ENCODE assay signal across 17 cellular contexts in the genomic region with DNA sequence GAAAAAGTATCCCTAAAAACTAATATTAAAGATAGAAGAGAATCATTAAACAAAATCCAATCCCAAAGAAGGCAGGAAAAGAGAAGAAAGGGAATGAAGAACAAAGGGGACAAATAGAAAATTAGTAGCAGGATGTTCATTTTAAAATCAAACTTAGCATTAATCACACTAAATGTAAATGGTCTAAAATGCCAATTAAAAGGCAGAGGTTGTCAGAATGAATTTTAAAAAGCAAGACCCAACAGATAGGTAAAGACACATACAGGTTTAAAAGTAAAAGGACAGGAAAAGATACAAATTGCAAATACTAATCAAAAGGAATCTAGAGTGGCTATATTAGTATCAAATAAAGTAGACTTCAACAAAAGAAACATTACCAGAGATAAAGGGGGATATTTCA. TPM values are rescaled to one million over a fixed set of nuclear protein-coding genes. Genes with fewer than 3 reads are reported as not detected.
DNase-seq lines count a peak whose midpoint lies in the region; ATAC-seq, FAIRE-seq and TF ChIP-seq lines count a peak whose summit lies in the region.
"Had no signal": no experiment of that assay in that cellular context is flagged by ENCODE, and none has a peak within 500 bp of the region (broad histone marks: within the 10 kb centered on the region; RNA-seq: fewer than 3 reads in every experiment).

No MANE protein-coding gene starts in this region.

- H3K27ac Mint-ChIP-seq in endodermal cell = no peak overlapping the region
- H3K27ac Mint-ChIP-seq in activated CD4-positive, alpha-beta memory T cell treated with anti-CD3 and anti-CD28 coated beads for 36 hours = no peak overlapping the region
- H3K27ac Mint-ChIP-seq in effector memory CD8-positive, alpha-beta T cell = no peak overlapping the region
- H3K27ac Mint-ChIP-seq: CD8-positive, alpha-beta T cell; GM23338; H9 had no signal

- H3K4me2 ChIP-seq in A549 (no peak overlapping the region), HCT116 (ENCODE audit: low read length) (no peak overlapping the region), GM12878 (ENCODE audit: control insufficient read depth, insufficient read depth) (no peak overlapping the region)
- H3K4me2 ChIP-seq: GM23338 had no signal

- TF ChIP-seq POLR2A in A549 (IDR thresholded peaks at IDR 0.05; ENCODE audit: low read length) = no peak
- no peak for TF ChIP-seq POLR2A in HCT116 (IDR thresholded peaks at IDR 0.05; ENCODE audit: borderline replicate concordance, extremely low read depth, insufficient read depth, insufficient read length)
- TF ChIP-seq POLR2A in GM12878 (IDR thresholded peaks at IDR 0.05; ENCODE audit: low read depth, low read length) = no peak
- no peak for TF ChIP-seq POLR2A in GM12891 (IDR thresholded peaks at IDR 0.05; ENCODE audit: low read depth, low read length)

- ATAC-seq in A549 = no peak
- no peak for ATAC-seq in HCT116
- no peak for ATAC-seq in GM12878
- no peak for ATAC-seq in effector memory CD8-positive, alpha-beta T cell (replicated peaks)
- ATAC-seq: CD8-positive, alpha-beta T cell; GM23338 had no signal

- H3K4me3 Mint-ChIP-seq in endodermal cell = no peak overlapping the region
- no peak overlapping the region for H3K4me3 Mint-ChIP-seq in activated CD4-positive, alpha-beta memory T cell treated with anti-CD3 and anti-CD28 coated beads for 36 hours
- no peak overlapping the region for H3K4me3 Mint-ChIP-seq in effector memory CD8-positive, alpha-beta T cell
- H3K4me3 Mint-ChIP-seq: CD8-positive, alpha-beta T cell; GM23338; H9 had no signal

- no peak overlapping the region for H3K4me3 ChIP-seq in A549
- H3K4me3 ChIP-seq in HCT116 (replicated peaks in 1 of 2; ENCODE audit: low read depth in 1 of 2, low read length in 2 of 2) = no peak overlapping the region
- H3K4me3 ChIP-seq in GM12878 = no peak overlapping the region
- H3K4me3 ChIP-seq in endodermal cell (ENCODE audit: low read length) = peak overlapping the region; percentile 50
- H3K4me3 ChIP-seq: GM23338 had no signal

- H3K79me2 ChIP-seq in HCT116 (ENCODE audit: insufficient read depth, low read length) (peaks cover 100% of the 10 kb centered on the region), GM12878 (ENCODE audit: control insufficient read depth, insufficient read depth, low read length) (peaks cover 92% of the 10 kb centered on the region)

- in situ Hi-C loops in GM12878 (cut with MboI) = no loop called here

- H3K36me3 ChIP-seq in HCT116 (ENCODE audit: control insufficient read depth in 1 of 2, insufficient read depth in 2 of 2, low read length in 2 of 2) = peaks cover 0 to 16% of the 10 kb centered on the region in 2 experiments; a peak in 1 of 4 replicates
- peaks cover 0 to 3% of the 10 kb centered on the region in 2 experiments; a peak in 1 of 4 replicates for H3K36me3 ChIP-seq in GM12878 (ENCODE audit: control insufficient read depth in 2 of 2, insufficient read depth in 2 of 2, low read length in 1 of 2)
- H3K36me3 ChIP-seq in endodermal cell (ENCODE audit: control insufficient read depth, insufficient read depth, low read length) = peaks cover 49% of the 10 kb centered on the region

- H3K36me3 Mint-ChIP-seq in endodermal cell (ENCODE audit: low read depth) = peaks cover 38% of the 10 kb centered on the region
- H3K36me3 Mint-ChIP-seq in activated CD4-positive, alpha-beta memory T cell treated with anti-CD3 and anti-CD28 coated beads for 36 hours = peaks cover 60% of the 10 kb centered on the region
- peaks cover 8% of the 10 kb centered on the region for H3K36me3 Mint-ChIP-seq in effector memory CD8-positive, alpha-beta T cell (ENCODE audit: insufficient read depth)

- RAD21 ChIA-PET in HCT116 (lab: Charles Lee; ENCODE audit: low non-redundant PET in 1 of 2, low total read pairs in 2 of 2, uncharacterized antibody in 2 of 2, unreplicated experiment in 2 of 2) = no interaction called here
- RAD21 ChIA-PET in GM12878 (lab: Charles Lee; ENCODE audit: unreplicated experiment) = interaction anchor here (1.1 to 3.1 kb wide), 2 partner anchors 32 to 47 kb away, joined by 3 to 10 read pairs; no protein-coding TSS in a partner anchor

- intact Hi-C loops in HCT116 (cut with micrococcal nuclease) = no loop called here
- intact Hi-C loops in GM12878 (cut with micrococcal nuclease; ENCODE audit: unreplicated experiment) = no loop called here
- intact Hi-C loops in activated CD4-positive, alpha-beta memory T cell treated with anti-CD3 and anti-CD28 coated beads for 36 hours (cut with micrococcal nuclease) = no loop called here

- peak; percentile 78 for FAIRE-seq in A549 (lab: Jason Lieb, UNC)
- FAIRE-seq in GM12878 (lab: Jason Lieb, UNC) = no peak
- no peak for FAIRE-seq in GM12891 (lab: Jason Lieb, UNC)
- FAIRE-seq: G401.6 had no signal

- H3K9ac ChIP-seq in HCT116 (ENCODE audit: low read length) (no peak overlapping the region), GM12878 (ENCODE audit: control insufficient read depth, insufficient read depth, low read length) (no peak overlapping the region), endodermal cell (ENCODE audit: extremely low read depth, low read length, poor library complexity, severe bottlenecking) (no peak overlapping the region)

- no peaks in the 10 kb centered on the region for H3K9me2 ChIP-seq in HCT116 (ENCODE audit: insufficient read depth)

- H3K27me3 ChIP-seq in HCT116 (ENCODE audit: insufficient read depth, low read length) (no peaks in the 10 kb centered on the region), GM12878 (replicated peaks in 1 of 2; ENCODE audit: control insufficient read depth in 2 of 2, insufficient read depth in 2 of 2, low read length in 1 of 2) (no peaks in the 10 kb centered on the region), endodermal cell (ENCODE audit: control insufficient read depth, insufficient read depth, low read length, poor library complexity, severe bottlenecking) (no peaks in the 10 kb centered on the region)

- H2AFZ ChIP-seq in HCT116 (ENCODE audit: low read depth, low read length, poor library complexity, severe bottlenecking) = no peak overlapping the region
- H2AFZ ChIP-seq in GM12878 (ENCODE audit: control insufficient read depth, low read depth, low read length) = no peak overlapping the region
- H2AFZ ChIP-seq: GM23338 had no signal

- no peak for TF ChIP-seq RAD21 in A549 (conservative IDR thresholded peaks at IDR 0.05 in 1 of 2, IDR thresholded peaks at IDR 0.05 in 1 of 2)
- TF ChIP-seq RAD21 in HCT116 (IDR thresholded peaks at IDR 0.05; ENCODE audit: low read depth) = no peak
- no peak for TF ChIP-seq RAD21 in GM12878 (IDR thresholded peaks at IDR 0.05; ENCODE audit: insufficient read depth, low read depth, low read length)

- H3K9me3 ChIP-seq in A549 (peaks cover 33% of the 10 kb centered on the region), HCT116 (ENCODE audit: control insufficient read depth in 1 of 2, insufficient read depth in 1 of 2, low read depth in 1 of 2, low read length in 2 of 2) (peaks cover 12 to 23% of the 10 kb centered on the region in 2 experiments; a peak in 3 of 4 replicates), GM12878 (replicated peaks; ENCODE audit: control insufficient read depth, insufficient read depth, low read length) (peaks cover 37% of the 10 kb centered on the region), endodermal cell (ENCODE audit: control insufficient read depth, low read length) (peaks cover 77% of the 10 kb centered on the region)

- SMC1A ChIA-PET in GM12878 (lab: Charles Lee; ENCODE audit: uncharacterized antibody, unreplicated experiment) = interaction anchor here (0.6 to 4.4 kb wide), 3 partner anchors 13 to 82 kb away, joined by 3 to 17 read pairs (median 4); no protein-coding TSS in a partner anchor

- 0 out of 2 replicates have a peak, but pooled peaks cover 5% of the 10 kb centered on the region for H4K20me1 ChIP-seq in HCT116 (ENCODE audit: insufficient read depth)
- H4K20me1 ChIP-seq in GM12878 (ENCODE audit: control insufficient read depth, insufficient read depth) = peaks cover 3% of the 10 kb centered on the region; the same call in 1 of the 2 replicates

- CTCF ChIA-PET in A549 (lab: Yijun Ruan, JAX) (interaction anchor here (1.5 kb wide), 1 partner anchor 13 kb away, joined by 4 read pairs; a partner anchor contains a TSS), HCT116 (lab: Charles Lee) (no interaction called here), GM12878 (lab: Yijun Ruan, JAX) (interaction anchor here (1.0 kb wide), 1 partner anchor 9 kb away, joined by 3 read pairs; no protein-coding TSS in a partner anchor)
- CTCF ChIA-PET in activated CD4-positive, alpha-beta memory T cell treated with anti-CD3 and anti-CD28 coated beads for 36 hours (lab: Charles Lee) = interaction anchor here (1.5 kb wide), 1 partner anchor 11 kb away, joined by 5 read pairs; no protein-coding TSS in a partner anchor

- POLR2A ChIA-PET in A549 (lab: Yijun Ruan, JAX) (no interaction called here), HCT116 (lab: Charles Lee) (no interaction called here), GM12878 (lab: Charles Lee) (interaction anchor here (0.8 kb wide), 1 partner anchor 31 kb away, joined by 3 read pairs; no protein-coding TSS in a partner anchor)
- POLR2A ChIA-PET in activated CD4-positive, alpha-beta memory T cell treated with anti-CD3 and anti-CD28 coated beads for 36 hours (lab: Charles Lee) = interaction anchor here (0.7 kb wide), 1 partner anchor 13 kb away, joined by 3 read pairs; a partner anchor contains a TSS

- no peaks in the 10 kb centered on the region for H3K27me3 Mint-ChIP-seq in endodermal cell (ENCODE audit: insufficient read depth)
- no peaks in the 10 kb centered on the region for H3K27me3 Mint-ChIP-seq in activated CD4-positive, alpha-beta memory T cell treated with anti-CD3 and anti-CD28 coated beads for 36 hours
- H3K27me3 Mint-ChIP-seq in effector memory CD8-positive, alpha-beta T cell = no peaks in the 10 kb centered on the region
- H3K27me3 Mint-ChIP-seq: CD4-positive, CD25-positive, alpha-beta regulatory T cell had no signal

- TF ChIP-seq EP300 in A549 (IDR thresholded peaks at IDR 0.05) = no peak
- TF ChIP-seq EP300 in GM12878 (IDR thresholded peaks at IDR 0.05; ENCODE audit: borderline replicate concordance in 1 of 2, control insufficient read depth in 1 of 2, low read depth in 2 of 2, low read length in 2 of 2) = no peak

- H3K27ac ChIP-seq in A549 = no peak overlapping the region
- no peak overlapping the region for H3K27ac ChIP-seq in HCT116 (ENCODE audit: low read depth, low read length)
- H3K27ac ChIP-seq in GM12878 (ENCODE audit: control insufficient read depth, insufficient read depth) = no peak overlapping the region
- H3K27ac ChIP-seq in endodermal cell (ENCODE audit: low read depth, low read length) = no peak overlapping the region
- H3K27ac ChIP-seq: C4-2B had no signal

- TF ChIP-seq CTCF in A549 (IDR thresholded peaks at IDR 0.05) = no peak
- TF ChIP-seq CTCF in HCT116 (IDR thresholded peaks at IDR 0.05 in 2 of 3, conservative IDR thresholded peaks at IDR 0.05 in 1 of 3; ENCODE audit: borderline replicate concordance in 1 of 3, insufficient read depth in 1 of 3, low read depth in 2 of 3, low read length in 2 of 3) = no peak
- TF ChIP-seq CTCF in GM12878 (IDR thresholded peaks at IDR 0.05 in 2 of 3, conservative IDR thresholded peaks at IDR 0.05 in 1 of 3; ENCODE audit: control insufficient read depth in 2 of 3, extremely low read depth in 1 of 3, insufficient read depth in 1 of 3, low read depth in 3 of 3, low read length in 3 of 3) = no peak
- no peak for TF ChIP-seq CTCF in endodermal cell (conservative IDR thresholded peaks at IDR 0.05)

- H3K9me3 Mint-ChIP-seq in endodermal cell = peaks cover 45% of the 10 kb centered on the region
- peaks cover 56% of the 10 kb centered on the region for H3K9me3 Mint-ChIP-seq in activated CD4-positive, alpha-beta memory T cell treated with anti-CD3 and anti-CD28 coated beads for 36 hours
- peaks cover 0 to 10% of the 10 kb centered on the region in 2 donors for H3K9me3 Mint-ChIP-seq in effector memory CD8-positive, alpha-beta T cell

- no TSS peak for BruUV-seq in HCT116 (replicated peaks; lab: Mats Ljungman, UMichigan)
- BruUV-seq in GM12878 (replicated peaks; lab: Mats Ljungman, UMichigan) = no TSS peak

- H3K4me1 ChIP-seq in A549 = no peaks in the 10 kb centered on the region
- H3K4me1 ChIP-seq in HCT116 (ENCODE audit: control insufficient read depth in 1 of 2, insufficient read depth in 2 of 2, low read length in 2 of 2) = no peaks in the 10 kb centered on the region
- peaks cover 27% of the 10 kb centered on the region for H3K4me1 ChIP-seq in GM12878 (ENCODE audit: control insufficient read depth, insufficient read depth, low read length)
- no peaks in the 10 kb centered on the region for H3K4me1 ChIP-seq in endodermal cell (ENCODE audit: control insufficient read depth, insufficient read depth, low read length)
- H3K4me1 ChIP-seq: Caco-2 had no signal

- no peaks in the 10 kb centered on the region for H3K4me1 Mint-ChIP-seq in endodermal cell
- peaks cover 61% of the 10 kb centered on the region for H3K4me1 Mint-ChIP-seq in activated CD4-positive, alpha-beta memory T cell treated with anti-CD3 and anti-CD28 coated beads for 36 hours (ENCODE audit: low read depth)
- H3K4me1 Mint-ChIP-seq in effector memory CD8-positive, alpha-beta T cell (ENCODE audit: low read depth in 2 of 2) = peaks cover 28 to 46% of the 10 kb centered on the region in 2 donors

- DNase-seq in A549 (ENCODE audit: low read depth in 1 of 2, low spot score in 1 of 2) (no peak), HCT116 (ENCODE audit: low read depth, low spot score) (no peak), GM12878 (ENCODE audit: low read depth, low spot score) (no peak), endodermal cell (no peak), GM12891 (ENCODE audit: insufficient read length, low spot score) (no peak)
- DNase-seq in activated CD4-positive, alpha-beta memory T cell treated with anti-CD3 and anti-CD28 coated beads for 36 hours = no peak
- DNase-seq in effector memory CD8-positive, alpha-beta T cell = no peak
- DNase-seq: 8988T; Caco-2; CD4-positive, CD25-positive, alpha-beta regulatory T cell; CD8-positive, alpha-beta T cell; DMS153; DND-41; H9 had no signal

RNA-seq across cellular contexts. Expression of a gene that starts 12.5 kb away (rescaled TPM):
- polyA plus RNA-seq in A549 (2011; rRNA removed) (9.5 and 12.3 TPM in 2 replicates), A549 (2017; fragmentation: RNase III; extraction: RNeasy Plus Mini Kit Qiagen cat#74134 plus additional on column Dnase treatment) (6.1 to 6.3 TPM (median 6.2 TPM) in 3 replicates), GM12878 (2011; rRNA removed) (26.8 and 41.3 TPM in 2 replicates), GM12878 (2014; fragmentation: Illumina TruSeq; extraction: Trizol) (26.9 and 38.2 TPM in 2 replicates), GM12878 (2014; fragmentation: Nextera tagmentation; extraction: Ambion mirVana) (1 to 10 TPM; 7.7 to 10.0 TPM), GM12878 (2014; rRNA removed) (20.3 and 24.2 TPM in 2 replicates), GM12878 (2016; fragmentation: Nextera tagmentation; extraction: Ambion mirVana) (10 to 100 TPM; 37.7 to 42.3 TPM)
- 2.4 and 2.6 TPM in 2 replicates for polyA plus RNA-seq in A549 (2012; cell fraction: cytosol; rRNA removed)
- polyA plus RNA-seq in A549 (2012; cell fraction: nucleus; rRNA removed) = 2.4 and 2.8 TPM in 2 replicates
- polyA minus RNA-seq in A549 (2011; rRNA and poly(A)+ RNA removed) = 10.7 and 12.1 TPM in 2 replicates
- total RNA-seq in HCT116 (2021; ENCODE audit: unreplicated experiment) (26.9 TPM), GM12878 (2014; rRNA removed) (30.0 and 36.4 TPM in 2 replicates), GM12878 (2014; rRNA removed; fragmentation: Illumina TruSeq; extraction: Trizol) (52.3 and 57.1 TPM in 2 replicates), GM12878 (2021) (39.5 and 40.1 TPM in 2 replicates), endodermal cell (10 to 100 TPM; 26.2 to 27.1 TPM)
- 4.4 and 5.8 TPM in 2 replicates for polyA plus RNA-seq in HCT116 (2012)
- 898 and 917 TPM in 2 replicates for total RNA-seq in GM12878 (2013; cell fraction: nucleolus; rRNA removed)
- polyA plus RNA-seq in GM12878 (2011; ENCODE audit: low read depth) = 9.8 TPM
- polyA plus RNA-seq in GM12878 (2011; cell fraction: cytosol; rRNA removed) = 8.2 TPM in 2 replicates
- polyA plus RNA-seq in GM12878 (2011; cell fraction: nucleus; rRNA removed) = 33.8 and 37.3 TPM in 2 replicates
- 13.6 and 15.0 TPM in 2 replicates for polyA plus RNA-seq in GM12878 (2012)
- 40.4 and 48.1 TPM in 2 replicates for polyA minus RNA-seq in GM12878 (2011; rRNA and poly(A)+ RNA removed)
- 9.8 and 11.6 TPM in 2 replicates for polyA minus RNA-seq in GM12878 (2011; cell fraction: cytosol; rRNA and poly(A)+ RNA removed)
- polyA minus RNA-seq in GM12878 (2011; cell fraction: nucleus; rRNA and poly(A)+ RNA removed) = 70.1 and 116 TPM in 2 replicates
- 11.2 TPM for polyA plus RNA-seq in endodermal cell (2013, experiment 1 of 2)
- polyA plus RNA-seq in endodermal cell (2013, experiment 2 of 2) = 11.2 TPM
- 10 to 100 TPM; 40.6 to 42.7 TPM for total RNA-seq in activated CD4-positive, alpha-beta memory T cell treated with anti-CD3 and anti-CD28 coated beads for 36 hours
- 9.3 TPM for polyA plus RNA-seq in GM12891 (2012; ENCODE audit: low read depth, missing spikeins)

Comparison
In these comparisons a context has a peak if more than half of its experiments do, and no peak if none do; other contexts are left out.
1. POLR2A ChIA-PET loops: an anchor here in GM12878 (0.8 kb wide) and activated CD4-positive, alpha-beta memory T cell treated with anti-CD3 and anti-CD28 coated beads for 36 hours (0.7 kb wide); none called in A549 and HCT116.